Comparison of ENCODE assay signal across 20 cellular contexts in genomic region chr13:30240608-30241007, GRCh38.
A peak's percentile ranks its signal among the peaks of the same experiment; 100 is the strongest.
DNase-seq lines count a peak whose midpoint lies in the region; ATAC-seq and TF ChIP-seq lines count a peak whose summit lies in the region.
"Had no signal": no experiment of that assay in that cellular context is flagged by ENCODE, and none has a peak within 500 bp of the region (broad histone marks: within the 10 kb centered on the region; RNA-seq: fewer than 3 reads in every experiment).

No MANE protein-coding gene starts in this region.

- H3K4me1 ChIP-seq in heart right ventricle, result peaks cover 0 to 6% (median 0%) of the 10 kb centered on the region in 9 donors
- H3K4me1 ChIP-seq: Caco-2, SJSA1 had no signal

- peaks cover 2% of the 10 kb centered on the region for H3K9me3 Mint-ChIP-seq in progenitor cell of endocrine pancreas (ENCODE audit: low read depth)

- H3K36me3 ChIP-seq in heart right ventricle, result peaks cover 0 to 23% (median 6%) of the 10 kb centered on the region in 9 donors

- H3K36me3 Mint-ChIP-seq in progenitor cell of endocrine pancreas (ENCODE audit: insufficient read depth), result peaks cover 19% of the 10 kb centered on the region

- DNase-seq in left colon (no peak), progenitor cell of endocrine pancreas (ENCODE audit: low spot score, unreplicated experiment) (no peak), posterior vena cava (ENCODE audit: low spot score) (no peak), heart right ventricle (no peak)
- DNase-seq: Caco-2; CD4-positive, CD25-positive, alpha-beta regulatory T cell; DMS153; GM23248; HCEC 1CT; KBM-7; NCI-H1048; NCI-H146; NCI-H2081; NCI-H510A treated with DMSO at 0.1 percent for 48 hours had no signal

- H3K4me3 Mint-ChIP-seq in progenitor cell of endocrine pancreas (ENCODE audit: low read depth), result no peak overlapping the region
- H3K4me3 Mint-ChIP-seq: B cell; CD4-positive, CD25-positive, alpha-beta regulatory T cell; T-helper 2 cell treated with Interferon-gamma antibody and Interleukin-4, amounts not matched to agents 5 μg/mL and 100 μg/mL, for 36 hours had no signal

- H3K4me3 ChIP-seq in heart right ventricle, result no peak overlapping the region
- H3K4me3 ChIP-seq: GM23248, SJSA1 had no signal

- intact Hi-C loops in left colon (cut with DNase I, micrococcal nuclease) (no loop called here), posterior vena cava (cut with DNase I) (no loop called here), heart right ventricle (cut with DNase I) (no loop called here)

- peaks cover 0 to 3% (median 0%) of the 10 kb centered on the region in 11 donors for H3K9me3 ChIP-seq in heart right ventricle
- H3K9me3 ChIP-seq: Caco-2, SJSA1 had no signal

- no peaks in the 10 kb centered on the region for H3K27me3 ChIP-seq in heart right ventricle
- H3K27me3 ChIP-seq: SJSA1 had no signal

- no peaks in the 10 kb centered on the region for H3K4me1 Mint-ChIP-seq in progenitor cell of endocrine pancreas (ENCODE audit: low read depth)

- no peak overlapping the region for H3K27ac Mint-ChIP-seq in progenitor cell of endocrine pancreas
- H3K27ac Mint-ChIP-seq: B cell; CD4-positive, CD25-positive, alpha-beta regulatory T cell; T-helper 2 cell treated with Interferon-gamma antibody and Interleukin-4, amounts not matched to agents 5 μg/mL and 100 μg/mL, for 36 hours had no signal

- TF ChIP-seq CTCF in progenitor cell of endocrine pancreas (IDR thresholded peaks at IDR 0.05; ENCODE audit: unreplicated experiment) (no peak), heart right ventricle (IDR thresholded peaks at IDR 0.05) (no peak)

- no peaks in the 10 kb centered on the region for H3K27me3 Mint-ChIP-seq in progenitor cell of endocrine pancreas
- H3K27me3 Mint-ChIP-seq: B cell; CD4-positive, CD25-positive, alpha-beta regulatory T cell had no signal

- 50 to 71% methylated on average over 2 of the region's 2 CpGs for WGBS in heart right ventricle, 2 donors

- ATAC-seq in GM18909 (IDR thresholded peaks at IDR 0.05; ENCODE audit: poor library complexity, unreplicated experiment) (peak; percentile 68), HG02759 (IDR thresholded peaks at IDR 0.05; ENCODE audit: unreplicated experiment) (peak; percentile 63), HG03571 (IDR thresholded peaks at IDR 0.05; ENCODE audit: unreplicated experiment) (peak; percentile 69), left colon (no peak), heart right ventricle (no peak)

- H3K27ac ChIP-seq in heart right ventricle, result no peak overlapping the region
- H3K27ac ChIP-seq: GM23248, SJSA1 had no signal

Comparison
In these comparisons a context has a peak if more than half of its experiments do, and no peak if none do; other contexts are left out.
1. ATAC-seq: peak in GM18909 (single experiment), HG02759 (single experiment) and HG03571 (single experiment); none in left colon (single experiment) and heart right ventricle (0 of 8).